In genomic region chr3:156867174-156867573, GRCh38 we compare ENCODE assay signal across 1 cellular context.
A peak's percentile ranks its signal among the peaks of the same experiment; 100 is the strongest.
TF ChIP-seq lines count a peak whose summit lies in the region.

No MANE protein-coding gene starts in this region.

TF ChIP-seq in GM12878, 131 proteins besides CTCF, POLR2A, EP300 and RAD21 (continued from another document):
- TF ChIP-seq REST (IDR thresholded peaks at IDR 0.05; ENCODE audit: low read depth, low read length): no peak
- no peak for TF ChIP-seq ZNF622 (IDR thresholded peaks at IDR 0.05)
- peak; percentile 96 for TF ChIP-seq NFIC (IDR thresholded peaks at IDR 0.05; ENCODE audit: low read depth, low read length)
- no peak for TF ChIP-seq MLLT1 (IDR thresholded peaks at IDR 0.05)
- no peak for TF ChIP-seq USF2 (IDR thresholded peaks at IDR 0.05; ENCODE audit: borderline replicate concordance, low read depth, low read length)
- peak; percentile 44; the same call in 1 of the 2 replicates for TF ChIP-seq CREM (IDR thresholded peaks at IDR 0.05; ENCODE audit: low read depth)
- TF ChIP-seq CHD1 (IDR thresholded peaks at IDR 0.05; ENCODE audit: low read depth, low read length): no peak
- no peak for TF ChIP-seq RBBP5 (conservative IDR thresholded peaks at IDR 0.05)
- TF ChIP-seq MYC (IDR thresholded peaks at IDR 0.05; ENCODE audit: insufficient read depth, insufficient read length, insufficient replicate concordance, low read length, severe bottlenecking): no peak
- TF ChIP-seq GATAD2B (conservative IDR thresholded peaks at IDR 0.05; ENCODE audit: low read depth): no peak
- no peak for TF ChIP-seq BRCA1 (IDR thresholded peaks at IDR 0.05; ENCODE audit: low read depth, low read length)
- TF ChIP-seq MYB (IDR thresholded peaks at IDR 0.05; ENCODE audit: borderline replicate concordance, low read depth, low read length): no peak
- no peak for TF ChIP-seq SUZ12 (IDR thresholded peaks at IDR 0.05; ENCODE audit: unreplicated experiment)
- no peak for TF ChIP-seq TAF1 (IDR thresholded peaks at IDR 0.05; ENCODE audit: borderline replicate concordance, low read depth, low read length)
- no peak for TF ChIP-seq ELK1 (IDR thresholded peaks at IDR 0.05; ENCODE audit: low read depth, low read length)
- TF ChIP-seq MAX (IDR thresholded peaks at IDR 0.05; ENCODE audit: low read depth, low read length): no peak
- TF ChIP-seq CBX3 (IDR thresholded peaks at IDR 0.05; ENCODE audit: borderline replicate concordance, low read depth): no peak
- peak; percentile 87; the same call in 1 of the 2 replicates for TF ChIP-seq FOXM1 (IDR thresholded peaks at IDR 0.05; ENCODE audit: low read depth, low read length)
- TF ChIP-seq ZNF592 (IDR thresholded peaks at IDR 0.05): no peak
- no peak for TF ChIP-seq TARDBP (IDR thresholded peaks at IDR 0.05; ENCODE audit: borderline replicate concordance)
- no peak for TF ChIP-seq ZBTB11 (CRISPR knock-in tag; IDR thresholded peaks at IDR 0.05)
- no peak for TF ChIP-seq MEF2B (IDR thresholded peaks at IDR 0.05; ENCODE audit: partially characterized antibody, poor library complexity, severe bottlenecking)
- no peak for TF ChIP-seq ASH2L (IDR thresholded peaks at IDR 0.05; ENCODE audit: borderline replicate concordance, low read depth)
- TF ChIP-seq CEBPB (IDR thresholded peaks at IDR 0.05; ENCODE audit: borderline replicate concordance in 1 of 2, low read depth in 2 of 2, low read length in 2 of 2): no peak
- no peak for TF ChIP-seq STAT1 (conservative IDR thresholded peaks at IDR 0.05)
- TF ChIP-seq HCFC1 (IDR thresholded peaks at IDR 0.05; ENCODE audit: low read length): no peak
- TF ChIP-seq CUX1 (IDR thresholded peaks at IDR 0.05; ENCODE audit: insufficient replicate concordance, low read depth, low read length): no peak
- no peak for TF ChIP-seq ESRRA (IDR thresholded peaks at IDR 0.05; ENCODE audit: low read length)
- 0 out of 2 replicates have a peak, but pooled peaks have one; percentile 49 for TF ChIP-seq ATF2 (IDR thresholded peaks at IDR 0.05; ENCODE audit: low read length)
- no peak for TF ChIP-seq RB1 (IDR thresholded peaks at IDR 0.05; ENCODE audit: borderline replicate concordance)
